In the genomic region with DNA sequence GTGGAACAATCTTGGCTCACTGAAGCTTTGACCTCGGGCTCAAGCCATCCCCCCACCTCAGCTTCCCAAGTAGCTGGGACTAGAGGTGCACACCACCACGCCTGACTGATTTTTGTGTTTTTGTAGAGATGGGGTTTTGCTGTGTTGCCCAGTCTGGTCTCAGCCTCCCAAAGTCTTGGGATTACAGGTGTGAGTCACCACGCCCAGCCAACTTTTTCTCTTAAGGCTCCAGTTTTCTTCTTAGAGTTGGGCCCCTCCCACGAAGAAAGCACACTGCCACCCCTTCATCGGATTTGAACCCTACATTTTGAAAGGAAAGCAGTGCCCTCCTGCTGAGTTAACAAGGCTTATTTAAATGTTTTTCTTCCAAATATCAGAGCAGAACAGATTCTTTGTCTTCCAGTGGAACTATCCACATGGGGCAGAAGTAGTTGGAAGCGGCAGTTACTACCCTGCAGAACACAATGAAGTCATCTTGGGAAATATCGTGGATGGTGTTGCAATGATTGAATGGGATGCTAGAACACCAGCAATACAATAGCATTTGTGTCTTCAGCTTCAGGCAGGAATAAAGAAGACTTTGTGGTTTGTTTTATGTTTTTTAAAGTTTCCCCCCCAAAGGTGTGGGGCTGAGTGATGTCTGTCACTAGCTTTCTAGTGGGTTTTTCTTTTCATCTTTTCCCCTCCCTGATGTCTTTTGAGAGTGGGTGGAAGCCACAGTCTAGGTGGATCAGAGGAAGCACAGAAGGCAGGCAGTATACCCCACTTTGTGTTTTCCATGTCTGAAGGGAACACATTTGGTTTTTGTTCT, we compare ENCODE assay signal across 8 cellular contexts. TPM values are rescaled to one million over a fixed set of nuclear protein-coding genes. Genes with fewer than 3 reads are reported as not detected.
A peak's percentile ranks its signal among the peaks of the same experiment; 100 is the strongest.
DNase-seq lines count a peak whose midpoint lies in the region; ATAC-seq, FAIRE-seq and TF ChIP-seq lines count a peak whose summit lies in the region.

No MANE protein-coding gene starts in this region.

- H3K36me3 ChIP-seq in Panc1 (ENCODE audit: control insufficient read depth, insufficient read depth, low read length) = peaks cover 27% of the 10 kb centered on the region; the same call in 1 of the 2 replicates

- peak overlapping the region; percentile 74 to 89 (median 83) for H3K27ac Mint-ChIP-seq in CD14-positive monocyte
- peak overlapping the region in 4 of 6 donors; percentile 9 to 90 (median 50) for H3K27ac Mint-ChIP-seq in naive B cell

- DNase-seq in CD14-positive monocyte (ENCODE audit: low spot score) = no peak
- DNase-seq in Panc1 (ENCODE audit: low read depth, low spot score) = no peak
- peak; percentile 81 to 92 for DNase-seq in cardiac fibroblast (ENCODE audit: low read depth in 2 of 2)
- no peak for DNase-seq in naive B cell
- DNase-seq in NCI-H774 (lab: John Stamatoyannopoulos, UW) = no peak
- no peak for DNase-seq in H54 (ENCODE audit: insufficient read length, low spot score)

- H3K4me3 ChIP-seq in Panc1 (ENCODE audit: low read depth in 2 of 2, low read length in 2 of 2) (peak overlapping the region in 1 of 2 experiments; percentile 0; a peak in 2 of 4 replicates), cardiac fibroblast (replicated peaks in 1 of 2; ENCODE audit: low read depth in 2 of 2, low read length in 2 of 2) (no peak overlapping the region)

- POLR2A ChIA-PET in Panc1 (lab: Charles Lee) = interaction anchor here (0.6 to 2.2 kb wide), 7 partner anchors 9 to 38 kb away, joined by 3 to 12 read pairs (median 6); partner anchors contain the start of gene ACTN4

- H3K9me3 ChIP-seq in Panc1 (ENCODE audit: control insufficient read depth, insufficient read depth, low read depth, low read length) = no peaks in the 10 kb centered on the region

- H3K9me3 Mint-ChIP-seq in CD14-positive monocyte = no peaks in the 10 kb centered on the region
- H3K9me3 Mint-ChIP-seq in naive B cell = no peaks in the 10 kb centered on the region

- H3K4me3 Mint-ChIP-seq in CD14-positive monocyte = no peak overlapping the region
- no peak overlapping the region for H3K4me3 Mint-ChIP-seq in naive B cell

- intact Hi-C loops in CD14-positive monocyte (cut with micrococcal nuclease) = loop anchor here in 1 of 2 donors (5.0 kb wide), 1 partner anchor 36 kb away; no protein-coding TSS in a partner anchor
- intact Hi-C loops in Panc1 (cut with micrococcal nuclease; ENCODE audit: unreplicated experiment) = loop anchor here (5.0 to 10.0 kb wide), 2 partner anchors 36 to 278 kb away; partner anchors contain the start of genes MRPS12 and SARS2

- no TSS peak for BruUV-seq in Panc1 (replicated peaks; lab: Mats Ljungman, UMichigan)

- CTCF ChIA-PET in Panc1 (lab: Charles Lee) = interaction anchor here (0.7 kb wide), 1 partner anchor 543 kb away, joined by 6 read pairs; no protein-coding TSS in a partner anchor

- H3K27me3 Mint-ChIP-seq in CD14-positive monocyte (ENCODE audit: low read depth in 3 of 3) (no peaks in the 10 kb centered on the region), naive B cell (no peaks in the 10 kb centered on the region)

- H3K27me3 ChIP-seq in Panc1 (ENCODE audit: control insufficient read depth, insufficient read depth, low read length) = no peaks in the 10 kb centered on the region

- in situ Hi-C loops in Panc1 (cut with HindIII; ENCODE audit: low pct_unique_long_range_greater_than_20kb, low sequenced_read_pairs) = loop anchor here (25.0 kb wide), 2 partner anchors 1131 to 1681 kb away; partner anchors contain the start of genes C19orf47, LEUTX and PLD3

- no peak for ATAC-seq in Panc1
- no peak for ATAC-seq in naive B cell (ENCODE audit: low read depth in 2 of 2)
- ATAC-seq in GM21528 (IDR thresholded peaks at IDR 0.05; ENCODE audit: low FRiP score, unreplicated experiment) = no peak
- ATAC-seq in GM21390 (IDR thresholded peaks at IDR 0.05; ENCODE audit: unreplicated experiment) = no peak

- peak overlapping the region; percentile 96 for H3K27ac ChIP-seq in Panc1 (ENCODE audit: low read length)

- no peak for TF ChIP-seq POLR2A in H54 (IDR thresholded peaks at IDR 0.05; ENCODE audit: low read depth, low read length)

- H3K4me1 Mint-ChIP-seq in CD14-positive monocyte = peaks cover 61% of the 10 kb centered on the region
- peaks cover 30 to 59% (median 47%) of the 10 kb centered on the region in 3 donors for H3K4me1 Mint-ChIP-seq in naive B cell

- H3K4me1 ChIP-seq in Panc1 (ENCODE audit: control insufficient read depth, insufficient read depth, low read length) = peaks cover 100% of the 10 kb centered on the region

- FAIRE-seq in H54 (lab: Jason Lieb, UNC) = no peak

- H3K36me3 Mint-ChIP-seq in CD14-positive monocyte = peaks cover 37 to 45% of the 10 kb centered on the region in 2 donors
- H3K36me3 Mint-ChIP-seq in naive B cell = no peaks in the 10 kb centered on the region

- no peak for TF ChIP-seq CTCF in CD14-positive monocyte (IDR thresholded peaks at IDR 0.05)
- TF ChIP-seq CTCF in Panc1 (IDR thresholded peaks at IDR 0.05) = no peak
- peak; percentile 6 for TF ChIP-seq CTCF in cardiac fibroblast (IDR thresholded peaks at IDR 0.05; ENCODE audit: low read depth, low read length)

RNA-seq across cellular contexts. Expression of gene ACTN4, which starts 8.9 kb away (rescaled TPM):
- polyA plus RNA-seq in CD14-positive monocyte (10 to 100 TPM in 1 of 2 donors, 1 to 10 TPM in 1; 8.4 to 16.0 TPM), naive B cell (ENCODE audit: low read depth in 6 of 6) (10 to 100 TPM in 4 of 6 donors, 1 to 10 TPM in 2; 6.8 to 15.8 (median 10.6) TPM)
- 3,297 TPM for total RNA-seq in Panc1 (2021; ENCODE audit: unreplicated experiment)
- 5,405 TPM for polyA plus RNA-seq in Panc1 (2012; ENCODE audit: insufficient read length)

RNA-seq across cellular contexts. Expression of gene EIF3K, which starts 37.4 kb away (rescaled TPM):
- 100 to 1,000 TPM; 326 to 381 TPM for polyA plus RNA-seq in CD14-positive monocyte
- total RNA-seq in Panc1 (2021; ENCODE audit: unreplicated experiment) = 2,011 TPM
- polyA plus RNA-seq in Panc1 (2012; ENCODE audit: insufficient read length) = 2,958 TPM
- polyA plus RNA-seq in naive B cell (ENCODE audit: low read depth in 6 of 6) = 100 to 1,000 TPM; 307 to 347 (median 330) TPM

RNA-seq across cellular contexts. Expression of gene MAP4K1, which starts 38.6 kb away (rescaled TPM):
- 10 to 100 TPM; 19.8 to 22.4 TPM for polyA plus RNA-seq in CD14-positive monocyte
- 11.1 TPM for total RNA-seq in Panc1 (2021; ENCODE audit: unreplicated experiment)
- polyA plus RNA-seq in Panc1 (2012; ENCODE audit: insufficient read length) = 9.2 TPM
- polyA plus RNA-seq in naive B cell (ENCODE audit: low read depth in 6 of 6) = 100 to 1,000 TPM; 119 to 194 (median 138) TPM

Comparison
In these comparisons a context has a peak if more than half of its experiments do, and no peak if none do; other contexts are left out.
1. DNase-seq: peak in cardiac fibroblast (2 of 2); none in CD14-positive monocyte (single experiment), Panc1 (single experiment), naive B cell (single experiment), NCI-H774 (single experiment) and H54 (single experiment).
2. RNA of gene MAP4K1, which starts 38.6 kb away (polyA plus RNA-seq): 119 to 194 TPM in naive B cell; 19.8 to 22.4 TPM in CD14-positive monocyte; every median in the first group is over 4 times any median in the second.